Comparison of ENCODE assay signal across 1 cellular context in genomic region chr12:122899887-122900286, GRCh38.
TF ChIP-seq lines count a peak whose summit lies in the region.

No MANE protein-coding gene starts in this region.

TF ChIP-seq in IMR-90, 13 proteins besides CTCF, POLR2A, EP300 and RAD21:
- no peak for TF ChIP-seq ELK1 (IDR thresholded peaks at IDR 0.05; ENCODE audit: borderline replicate concordance, low read depth, low read length)
- TF ChIP-seq RCOR1 (IDR thresholded peaks at IDR 0.05; ENCODE audit: insufficient replicate concordance, low read length) = no peak
- no peak for TF ChIP-seq CEBPB (IDR thresholded peaks at IDR 0.05; ENCODE audit: low read depth, low read length)
- TF ChIP-seq MXI1 (IDR thresholded peaks at IDR 0.05; ENCODE audit: borderline replicate concordance, low read depth, low read length) = no peak
- no peak for TF ChIP-seq BHLHE40 (IDR thresholded peaks at IDR 0.05; ENCODE audit: low read depth, low read length)
- no peak for TF ChIP-seq MAZ (IDR thresholded peaks at IDR 0.05; ENCODE audit: borderline replicate concordance, low read depth, low read length)
- no peak for TF ChIP-seq SMC3 (IDR thresholded peaks at IDR 0.05; ENCODE audit: low read depth, low read length)
- TF ChIP-seq MAFK (IDR thresholded peaks at IDR 0.05; ENCODE audit: low read depth, low read length) = no peak
- TF ChIP-seq NFE2L2 (IDR thresholded peaks at IDR 0.05; ENCODE audit: low read depth, low read length) = no peak
- no peak for TF ChIP-seq RFX5 (IDR thresholded peaks at IDR 0.05; ENCODE audit: low read depth, low read length)
- no peak for TF ChIP-seq FOS (IDR thresholded peaks at IDR 0.05; ENCODE audit: low read depth, low read length)
